ENCODE assay signal across 24 cellular contexts in the genomic region with DNA sequence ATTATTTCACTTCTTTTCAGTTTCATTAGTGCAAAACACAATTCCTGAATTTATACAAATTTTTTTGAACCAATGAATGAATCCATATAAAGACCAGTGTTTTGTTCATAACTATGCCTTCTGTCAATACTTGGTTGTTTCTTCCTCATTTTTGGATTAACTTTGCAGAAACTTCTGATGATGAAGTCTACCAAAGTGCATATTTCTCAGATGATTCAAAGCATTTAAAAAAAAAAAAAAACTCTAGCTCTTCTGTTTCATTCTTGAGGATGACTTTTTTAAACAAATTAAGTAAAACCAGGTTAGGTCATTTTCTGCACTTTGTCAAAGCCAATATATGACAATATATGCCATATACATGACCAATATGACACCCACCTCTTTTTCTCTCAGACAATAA.
DNase-seq lines count a peak whose midpoint lies in the region; TF ChIP-seq lines count a peak whose summit lies in the region.
"Had no signal": no experiment of that assay in that cellular context is flagged by ENCODE, and none has a peak within 500 bp of the region (broad histone marks: within the 10 kb centered on the region; RNA-seq: fewer than 3 reads in every experiment).

No MANE protein-coding gene starts in this region.

- no peaks in the 10 kb centered on the region for H3K4me1 Mint-ChIP-seq in mesothelial cell of epicardium
- H3K4me1 Mint-ChIP-seq: CD4-positive, alpha-beta memory T cell; immature natural killer cell had no signal

- POLR2A ChIA-PET in AG04449 (lab: Yijun Ruan, JAX), result no interaction called here
- POLR2A ChIA-PET in OCI-LY7 (lab: Charles Lee), result no interaction called here

- no peak overlapping the region for H3K27ac ChIP-seq in OCI-LY7 (ENCODE audit: low read depth, low read length, poor library complexity, severe bottlenecking)
- H3K27ac ChIP-seq: esophagus squamous epithelium, upper lobe of left lung had no signal

- no peak for TF ChIP-seq CTCF in AG04449 (IDR thresholded peaks at IDR 0.05; ENCODE audit: insufficient read depth, low read length, missing control alignments)
- no peak for TF ChIP-seq CTCF in cardiac fibroblast (IDR thresholded peaks at IDR 0.05; ENCODE audit: low read depth, low read length)
- no peak for TF ChIP-seq CTCF in OCI-LY7 (conservative IDR thresholded peaks at IDR 0.05; ENCODE audit: low read length)
- TF ChIP-seq CTCF in mesothelial cell of epicardium (IDR thresholded peaks at IDR 0.05; ENCODE audit: unreplicated experiment), result no peak

- no peaks in the 10 kb centered on the region for H3K4me1 ChIP-seq in OCI-LY7 (ENCODE audit: insufficient read depth, low read length, poor library complexity, severe bottlenecking)
- H3K4me1 ChIP-seq: esophagus squamous epithelium, upper lobe of left lung had no signal

- CTCF ChIA-PET in AG04449 (lab: Yijun Ruan, JAX) (no interaction called here), OCI-LY7 (lab: Charles Lee; ENCODE audit: unreplicated experiment) (no interaction called here)

- DNase-seq in AG04449 (ENCODE audit: low read depth, low spot score) (peak; percentile 51), HS-5 (ENCODE audit: low read depth) (peak; percentile 29), cardiac fibroblast (ENCODE audit: low read depth in 2 of 2) (peak; percentile 40 to 73), iris pigment epithelial cell (ENCODE audit: low read depth) (peak; percentile 69), OCI-LY7 (ENCODE audit: low spot score) (no peak), HPDE6-E6E7 (ENCODE audit: extremely low spot score) (no peak), mesothelial cell of epicardium (ENCODE audit: low spot score in 2 of 2, unreplicated experiment in 2 of 2) (no peak)
- no peak for DNase-seq in activated CD4-positive, alpha-beta T cell treated with anti-CD3 and anti-CD28 coated beads, Interleukin-2, amount 50 U/mL, for 48 hours
- DNase-seq: activated CD4-positive, alpha-beta T cell treated with anti-CD3 and anti-CD28 coated beads, Interleukin-2, amount 50 U/mL, for 4 hours; CD4-positive, alpha-beta memory T cell; cerebellar nuclear complex; effector memory CD4-positive, alpha-beta T cell; esophagus squamous epithelium; GF-D8; immature natural killer cell; Kasumi-1; left ventricle myocardium superior; NCI-H1092; NCI-H2081 treated with DMSO at 0.1 percent for 48 hours; NCI-H524 treated with DMSO at 0.1 percent for 48 hours; RPMI8226; stimulated activated CD4-positive, alpha-beta T cell treated with anti-CD3 and anti-CD28 coated beads, Interleukin-12 subunit alpha, Interleukin-12 subunit beta, amount 100 ng/mL, for 4 hours; upper lobe of left lung had no signal

- no peak overlapping the region for H3K27ac Mint-ChIP-seq in mesothelial cell of epicardium
- H3K27ac Mint-ChIP-seq: CD4-positive, alpha-beta memory T cell; immature natural killer cell; T-helper 2 cell treated with Interferon-gamma antibody and Interleukin-4, amounts not matched to agents 5 μg/mL and 100 μg/mL, for 36 hours had no signal

- H3K9me3 Mint-ChIP-seq in mesothelial cell of epicardium, result peaks cover 7% of the 10 kb centered on the region
- H3K9me3 Mint-ChIP-seq: T-helper 2 cell treated with Interferon-gamma antibody and Interleukin-4, amounts not matched to agents 5 μg/mL and 100 μg/mL, for 36 hours had no signal

- no peaks in the 10 kb centered on the region for H4K20me1 ChIP-seq in OCI-LY7 (ENCODE audit: insufficient read depth, low read length)

- no peak overlapping the region for H2AFZ ChIP-seq in OCI-LY7 (ENCODE audit: low read length)

- H3K9me2 ChIP-seq in OCI-LY7 (ENCODE audit: insufficient read depth, low read length), result no peaks in the 10 kb centered on the region

- no peaks in the 10 kb centered on the region for H3K79me2 ChIP-seq in OCI-LY7 (ENCODE audit: insufficient read depth, low read depth, low read length)

- peaks cover 2% of the 10 kb centered on the region for H3K27me3 Mint-ChIP-seq in mesothelial cell of epicardium (ENCODE audit: low read depth)

- no TSS peak for BruUV-seq in OCI-LY7 (replicated peaks; lab: Mats Ljungman, UMichigan)

- H3K4me3 Mint-ChIP-seq in mesothelial cell of epicardium, result no peak overlapping the region
- H3K4me3 Mint-ChIP-seq: CD4-positive, alpha-beta memory T cell; immature natural killer cell; T-helper 2 cell treated with Interferon-gamma antibody and Interleukin-4, amounts not matched to agents 5 μg/mL and 100 μg/mL, for 36 hours had no signal

- H3K36me3 Mint-ChIP-seq in mesothelial cell of epicardium, result no peaks in the 10 kb centered on the region
- H3K36me3 Mint-ChIP-seq: CD4-positive, alpha-beta memory T cell had no signal

- H3K36me3 ChIP-seq in OCI-LY7 (ENCODE audit: insufficient read depth, low read length), result no peaks in the 10 kb centered on the region
- H3K36me3 ChIP-seq: esophagus squamous epithelium, upper lobe of left lung had no signal

- intact Hi-C loops in OCI-LY7 (cut with micrococcal nuclease; ENCODE audit: unreplicated experiment), result no loop called here

- H3K4me2 ChIP-seq in OCI-LY7 (ENCODE audit: low read length), result no peak overlapping the region

- H3K4me3 ChIP-seq in AG04449 (ENCODE audit: low read depth, low read length), result no peak overlapping the region
- H3K4me3 ChIP-seq in cardiac fibroblast (replicated peaks in 1 of 2; ENCODE audit: low read depth in 2 of 2, low read length in 2 of 2), result no peak overlapping the region
- H3K4me3 ChIP-seq in OCI-LY7 (ENCODE audit: low read depth, low read length, poor library complexity, severe bottlenecking), result no peak overlapping the region
- H3K4me3 ChIP-seq: esophagus squamous epithelium, upper lobe of left lung had no signal

- H3K9me3 ChIP-seq in OCI-LY7 (ENCODE audit: low read length), result no peaks in the 10 kb centered on the region
- H3K9me3 ChIP-seq: esophagus squamous epithelium, upper lobe of left lung had no signal

Comparison
In these comparisons a context has a peak if more than half of its experiments do, and no peak if none do; other contexts are left out.
1. DNase-seq: peak in AG04449 (single experiment), HS-5 (single experiment), cardiac fibroblast (2 of 2) and iris pigment epithelial cell (single experiment); none in OCI-LY7 (single experiment), HPDE6-E6E7 (single experiment), activated CD4-positive, alpha-beta T cell treated with anti-CD3 and anti-CD28 coated beads, Interleukin-2, amount 50 U/mL, for 48 hours (0 of 2) and mesothelial cell of epicardium (0 of 2).